In genomic region chr4:155908187-155909139, GRCh38 we compare ENCODE assay signal across 20 cellular contexts. TPM values are rescaled to one million over a fixed set of nuclear protein-coding genes. Genes with fewer than 3 reads are reported as not detected.
DNase-seq lines count a peak whose midpoint lies in the region; ATAC-seq and TF ChIP-seq lines count a peak whose summit lies in the region.
"Had no signal": no experiment of that assay in that cellular context is flagged by ENCODE, and none has a peak within 500 bp of the region (broad histone marks: within the 10 kb centered on the region; RNA-seq: fewer than 3 reads in every experiment).

No MANE protein-coding gene starts in this region.

- H3K9me3 ChIP-seq in ovary, result no peaks in the 10 kb centered on the region
- no peaks in the 10 kb centered on the region for H3K9me3 ChIP-seq in heart left ventricle
- H3K9me3 ChIP-seq: testis had no signal

- H3K27ac Mint-ChIP-seq in activated CD4-positive, alpha-beta memory T cell treated with anti-CD3 and anti-CD28 coated beads for 36 hours, result no peak overlapping the region
- H3K27ac Mint-ChIP-seq: activated CD8-positive, alpha-beta memory T cell treated with anti-CD3 and anti-CD28 coated beads, Interleukin-2, amount 10 ng/mL, durations not matched to agents 7 days and 5 days; activated naive CD4-positive, alpha-beta T cell treated with anti-CD3 and anti-CD28 coated beads, Interleukin-2, amount 50 U/mL, for 72 hours had no signal

- WGBS in ovary, 3 donors, result 87 to 92% (median 87%) methylated on average over 4 of the region's 4 CpGs
- WGBS in heart left ventricle, 4 donors, result 86 to 91% (median 90%) methylated on average over 4 of the region's 4 CpGs

- no peaks in the 10 kb centered on the region for H3K9me3 Mint-ChIP-seq in activated CD4-positive, alpha-beta memory T cell treated with anti-CD3 and anti-CD28 coated beads for 36 hours
- H3K9me3 Mint-ChIP-seq: activated naive CD4-positive, alpha-beta T cell treated with anti-CD3 and anti-CD28 coated beads, Interleukin-2, amount 50 U/mL, for 72 hours; central memory CD8-positive, alpha-beta T cell had no signal

- DNase-seq in GM10266 (ENCODE audit: extremely low spot score) (peak; percentile 20), MV-4-11 (lab: John Stamatoyannopoulos, UW) (peak; percentile 39), ovary (no peak), heart left ventricle (no peak)
- no peak for DNase-seq in activated CD4-positive, alpha-beta memory T cell treated with anti-CD3 and anti-CD28 coated beads for 36 hours
- DNase-seq: activated CD8-positive, alpha-beta memory T cell treated with anti-CD3 and anti-CD28 coated beads, Interleukin-2, amount 10 ng/mL, durations not matched to agents 7 days and 5 days; GDM1; islet precursor cell; NCI-H2081; SIG-M5; stimulated activated CD4-positive, alpha-beta T cell treated with anti-CD3 and anti-CD28 coated beads, Interleukin-12 subunit alpha, Interleukin-12 subunit beta, amount 100 ng/mL, for 4 hours; testis had no signal

- H3K4me1 Mint-ChIP-seq in activated CD4-positive, alpha-beta memory T cell treated with anti-CD3 and anti-CD28 coated beads for 36 hours (ENCODE audit: low read depth), result no peaks in the 10 kb centered on the region
- H3K4me1 Mint-ChIP-seq: central memory CD8-positive, alpha-beta T cell had no signal

- CTCF ChIA-PET in activated CD4-positive, alpha-beta memory T cell treated with anti-CD3 and anti-CD28 coated beads for 36 hours (lab: Charles Lee), result no interaction called here

- no peaks in the 10 kb centered on the region for H3K36me3 Mint-ChIP-seq in activated CD4-positive, alpha-beta memory T cell treated with anti-CD3 and anti-CD28 coated beads for 36 hours
- H3K36me3 Mint-ChIP-seq: activated naive CD4-positive, alpha-beta T cell treated with anti-CD3 and anti-CD28 coated beads, Interleukin-2, amount 50 U/mL, for 72 hours had no signal

- TF ChIP-seq CTCF in GM10266 (IDR thresholded peaks at IDR 0.05; ENCODE audit: control insufficient read depth, insufficient read depth, low read depth, missing control alignments) (no peak), ovary (IDR thresholded peaks at IDR 0.05) (no peak), heart left ventricle (IDR thresholded peaks at IDR 0.05) (no peak)

- POLR2A ChIA-PET in activated CD4-positive, alpha-beta memory T cell treated with anti-CD3 and anti-CD28 coated beads for 36 hours (lab: Charles Lee), result interaction anchor here (0.6 kb wide), 1 partner anchor 36 kb away, joined by 4 read pairs; no protein-coding TSS in a partner anchor

- intact Hi-C loops in ovary (cut with DNase I) (no loop called here), heart left ventricle (cut with DNase I) (no loop called here)
- intact Hi-C loops in activated CD4-positive, alpha-beta memory T cell treated with anti-CD3 and anti-CD28 coated beads for 36 hours (cut with micrococcal nuclease), result no loop called here

- H3K4me3 ChIP-seq in ovary (no peak overlapping the region), heart left ventricle (no peak overlapping the region)
- H3K4me3 ChIP-seq: testis had no signal

- H3K27ac ChIP-seq in ovary, result no peak overlapping the region
- H3K27ac ChIP-seq in heart left ventricle, result no peak overlapping the region
- H3K27ac ChIP-seq: testis had no signal

- peaks cover 4% of the 10 kb centered on the region for H3K27me3 Mint-ChIP-seq in activated CD4-positive, alpha-beta memory T cell treated with anti-CD3 and anti-CD28 coated beads for 36 hours
- H3K27me3 Mint-ChIP-seq: activated CD8-positive, alpha-beta memory T cell treated with anti-CD3 and anti-CD28 coated beads, Interleukin-2, amount 10 ng/mL, durations not matched to agents 7 days and 5 days had no signal

- no peak for TF ChIP-seq EP300 in ovary (IDR thresholded peaks at IDR 0.05)

- no peak for TF ChIP-seq POLR2A in ovary (IDR thresholded peaks at IDR 0.05)
- TF ChIP-seq POLR2A in heart left ventricle (IDR thresholded peaks at IDR 0.05), result no peak

- no peak overlapping the region for H3K4me3 Mint-ChIP-seq in activated CD4-positive, alpha-beta memory T cell treated with anti-CD3 and anti-CD28 coated beads for 36 hours
- H3K4me3 Mint-ChIP-seq: activated CD8-positive, alpha-beta memory T cell treated with anti-CD3 and anti-CD28 coated beads, Interleukin-2, amount 10 ng/mL, durations not matched to agents 7 days and 5 days; central memory CD8-positive, alpha-beta T cell had no signal

- H3K36me3 ChIP-seq in ovary (no peaks in the 10 kb centered on the region), heart left ventricle (no peaks in the 10 kb centered on the region)

- ATAC-seq in GM19452 (IDR thresholded peaks at IDR 0.05; ENCODE audit: unreplicated experiment) (peak; percentile 61), HG02870 (IDR thresholded peaks at IDR 0.05; ENCODE audit: unreplicated experiment) (peak; percentile 45), heart left ventricle (no peak), GM18519 (IDR thresholded peaks at IDR 0.05; ENCODE audit: low FRiP score, unreplicated experiment) (no peak)
- ATAC-seq: activated CD8-positive, alpha-beta memory T cell treated with anti-CD3 and anti-CD28 coated beads, Interleukin-2, amount 10 ng/mL, durations not matched to agents 7 days and 5 days; activated naive CD4-positive, alpha-beta T cell treated with anti-CD3 and anti-CD28 coated beads, Interleukin-2, amount 50 U/mL, for 72 hours had no signal

- H3K27me3 ChIP-seq in ovary (no peaks in the 10 kb centered on the region), heart left ventricle (no peaks in the 10 kb centered on the region)
- H3K27me3 ChIP-seq: testis had no signal

- H3K4me1 ChIP-seq in ovary (ENCODE audit: insufficient read depth) (no peaks in the 10 kb centered on the region), heart left ventricle (peaks cover 0 to 13% (median 0%) of the 10 kb centered on the region in 12 donors)
- H3K4me1 ChIP-seq: testis had no signal

RNA-seq across cellular contexts. Expression of gene TDO2, which starts 5.0 kb away (rescaled TPM):
- total RNA-seq in ovary, result under 1 TPM in 4 of 7 donors, not detected in 3; 0.43 to 0.69 (median 0.61) TPM
- polyA plus RNA-seq in ovary, result 1 to 10 TPM in 1 of 2 donors, under 1 TPM in 1; 0.08 to 2.5 TPM
- total RNA-seq in activated CD4-positive, alpha-beta memory T cell treated with anti-CD3 and anti-CD28 coated beads for 36 hours, result not detected
- 1 to 10 TPM in 1 of 9 donors, under 1 TPM in 2, not detected in 6; 0.18 to 1.5 (median 0.29) TPM for total RNA-seq in heart left ventricle
- polyA plus RNA-seq in heart left ventricle, result under 1 TPM in 1 of 2 donors, not detected in 1; 0.04 TPM
- total RNA-seq: activated CD8-positive, alpha-beta memory T cell treated with anti-CD3 and anti-CD28 coated beads, Interleukin-2, amount 10 ng/mL, durations not matched to agents 7 days and 5 days; activated naive CD4-positive, alpha-beta T cell treated with anti-CD3 and anti-CD28 coated beads, Interleukin-2, amount 50 U/mL, for 72 hours; frontal cortex; mononuclear cell had no signal

RNA-seq across cellular contexts. Expression of gene ASIC5, which starts 42.4 kb away (rescaled TPM):
- not detected for total RNA-seq in ovary
- not detected for polyA plus RNA-seq in ovary
- total RNA-seq in activated CD4-positive, alpha-beta memory T cell treated with anti-CD3 and anti-CD28 coated beads for 36 hours, result not detected
- not detected for total RNA-seq in heart left ventricle
- not detected for polyA plus RNA-seq in heart left ventricle
- total RNA-seq: activated CD8-positive, alpha-beta memory T cell treated with anti-CD3 and anti-CD28 coated beads, Interleukin-2, amount 10 ng/mL, durations not matched to agents 7 days and 5 days; activated naive CD4-positive, alpha-beta T cell treated with anti-CD3 and anti-CD28 coated beads, Interleukin-2, amount 50 U/mL, for 72 hours; frontal cortex; mononuclear cell; osteoblast; testis had no signal

RNA-seq across cellular contexts. Expression of gene CTSO, which starts 45.2 kb away (rescaled TPM):
- total RNA-seq in ovary (10 to 100 TPM; 12.0 to 28.0 (median 18.5) TPM), heart left ventricle (10 to 100 TPM in 4 of 9 donors, 1 to 10 TPM in 5; 3.9 to 26.0 (median 9.6) TPM)
- polyA plus RNA-seq in ovary (10 to 100 TPM; 20.6 to 58.3 TPM), heart left ventricle (1 to 10 TPM; 2.6 to 3.6 TPM)
- 1 to 10 TPM; 2.5 to 2.6 TPM for total RNA-seq in activated CD4-positive, alpha-beta memory T cell treated with anti-CD3 and anti-CD28 coated beads for 36 hours

Comparison
In these comparisons a context has a peak if more than half of its experiments do, and no peak if none do; other contexts are left out.
1. DNase-seq: peak in GM10266 (single experiment) and MV-4-11 (single experiment); none in ovary (0 of 5), activated CD4-positive, alpha-beta memory T cell treated with anti-CD3 and anti-CD28 coated beads for 36 hours (single experiment) and heart left ventricle (0 of 5).
2. ATAC-seq: peak in GM19452 (single experiment) and HG02870 (single experiment); none in heart left ventricle (0 of 4) and GM18519 (single experiment).